In genomic region chr15:55991841-55992768, GRCh38 we compare ENCODE assay signal across 8 cellular contexts. TPM values are rescaled to one million over a fixed set of nuclear protein-coding genes. Genes with fewer than 3 reads are reported as not detected.
DNase-seq lines count a peak whose midpoint lies in the region; ATAC-seq, FAIRE-seq and TF ChIP-seq lines count a peak whose summit lies in the region.

No MANE protein-coding gene starts in this region.

- H3K27ac ChIP-seq in A549 (peak overlapping the region; percentile 92 to 94), breast epithelium (peak overlapping the region; percentile 95 to 97), mesodermal cell (ENCODE audit: low read depth, low read length, severe bottlenecking) (no peak overlapping the region)

- peak; percentile 43 for FAIRE-seq in A549 (lab: Jason Lieb, UNC)

- intact Hi-C loops in breast epithelium (cut with DNase I; ENCODE audit: low total_unique reads), result no loop called here

- no peak for TF ChIP-seq EP300 in A549 (IDR thresholded peaks at IDR 0.05)

- TF ChIP-seq CTCF in A549 (IDR thresholded peaks at IDR 0.05) (no peak), breast epithelium (IDR thresholded peaks at IDR 0.05) (no peak)

- H3K36me3 ChIP-seq in breast epithelium (no peaks in the 10 kb centered on the region), mesodermal cell (ENCODE audit: control insufficient read depth, insufficient read depth, low read length) (peaks cover 3% of the 10 kb centered on the region)

- TF ChIP-seq POLR2A in A549 (IDR thresholded peaks at IDR 0.05; ENCODE audit: low read length) (no peak), breast epithelium (IDR thresholded peaks at IDR 0.05) (no peak)

- H3K27me3 ChIP-seq in breast epithelium, result no peaks in the 10 kb centered on the region

- WGBS in A549 (ENCODE audit: missing lambda C conversion rate), result 50% methylated on average over 12 of the region's 12 CpGs
- 88 to 92% methylated on average over 5 to 6 of the region's 12 CpGs for WGBS in mesodermal cell (ENCODE audit: insufficient coverage in 2 of 2), 2 experiments

- H3K9me3 ChIP-seq in A549 (no peaks in the 10 kb centered on the region), breast epithelium (no peaks in the 10 kb centered on the region), mesodermal cell (ENCODE audit: control insufficient read depth, low read length) (no peaks in the 10 kb centered on the region)

- CTCF ChIA-PET in A549 (lab: Yijun Ruan, JAX), result interaction anchor here (0.6 to 7.0 kb wide), 19 partner anchors 8 to 343 kb away, joined by 3 to 68 read pairs (median 4); no protein-coding TSS in a partner anchor

- no peak for ATAC-seq in A549
- no peak for ATAC-seq in GM19328 (IDR thresholded peaks at IDR 0.05; ENCODE audit: unreplicated experiment)

- no peak for TF ChIP-seq RAD21 in A549 (conservative IDR thresholded peaks at IDR 0.05 in 1 of 2, IDR thresholded peaks at IDR 0.05 in 1 of 2)

- peaks cover 30% of the 10 kb centered on the region for H3K4me1 ChIP-seq in A549
- no peaks in the 10 kb centered on the region for H3K4me1 ChIP-seq in breast epithelium
- H3K4me1 ChIP-seq in mesodermal cell (ENCODE audit: control insufficient read depth, insufficient read depth, low read length, poor library complexity, severe bottlenecking), result peaks cover 10% of the 10 kb centered on the region

- H3K4me2 ChIP-seq in A549, result peak overlapping the region; percentile 92

- DNase-seq in A549 (ENCODE audit: low read depth in 1 of 2, low spot score in 1 of 2), result no peak
- DNase-seq in HT1080 (ENCODE audit: low read depth), result peak; percentile 4
- no peak for DNase-seq in breast epithelium (ENCODE audit: low spot score in 2 of 2)
- no peak for DNase-seq in 8988T
- no peak for DNase-seq in NCI-H524 treated with DMSO at 0.1 percent for 48 hours (lab: John Stamatoyannopoulos, UW)
- DNase-seq in NCI-H446 (lab: John Stamatoyannopoulos, UW), result no peak

- POLR2A ChIA-PET in A549 (lab: Yijun Ruan, JAX), result interaction anchor here (1.2 kb wide), 1 partner anchor 107 kb away, joined by 4 read pairs; no protein-coding TSS in a partner anchor

- H3K4me3 ChIP-seq in A549 (peak overlapping the region; percentile 73), breast epithelium (peak overlapping the region; percentile 80 to 96 (median 89)), mesodermal cell (ENCODE audit: extremely low read depth, insufficient read depth, low read length, poor library complexity, severe bottlenecking) (peak overlapping the region; percentile 68)

TF ChIP-seq in A549, 52 proteins besides CTCF, POLR2A, EP300 and RAD21:
- TF ChIP-seq ZC3H11A (IDR thresholded peaks at IDR 0.05), result no peak
- no peak for TF ChIP-seq TP53 (CRISPR knock-in tag; IDR thresholded peaks at IDR 0.05)
- TF ChIP-seq FOSL2 (IDR thresholded peaks at IDR 0.05), result no peak
- TF ChIP-seq FOSL2 (CRISPR knock-in tag; IDR thresholded peaks at IDR 0.05), result no peak
- no peak for TF ChIP-seq KDM1A (IDR thresholded peaks at IDR 0.05; ENCODE audit: low read depth)
- TF ChIP-seq RARB (CRISPR knock-in tag; IDR thresholded peaks at IDR 0.05), result no peak
- TF ChIP-seq NPAS2 (CRISPR knock-in tag; IDR thresholded peaks at IDR 0.05; ENCODE audit: borderline replicate concordance), result no peak
- no peak for TF ChIP-seq CBX2 (IDR thresholded peaks at IDR 0.05; ENCODE audit: borderline replicate concordance, low read depth)
- TF ChIP-seq ZSCAN20 (CRISPR knock-in tag; IDR thresholded peaks at IDR 0.05), result no peak
- TF ChIP-seq MAX (IDR thresholded peaks at IDR 0.05), result no peak
- no peak for TF ChIP-seq BCL3 (IDR thresholded peaks at IDR 0.05)
- TF ChIP-seq RNF2 (IDR thresholded peaks at IDR 0.05; ENCODE audit: borderline replicate concordance, low read depth), result no peak
- TF ChIP-seq BHLHE40 (IDR thresholded peaks at IDR 0.05; ENCODE audit: low read depth, low read length), result no peak
- no peak for TF ChIP-seq REST (IDR thresholded peaks at IDR 0.05)
- TF ChIP-seq ATOH8 (CRISPR knock-in tag; IDR thresholded peaks at IDR 0.05; ENCODE audit: low read depth), result no peak

RNA-seq across cellular contexts. Expression of gene NEDD4, which starts 1.3 kb away (rescaled TPM):
- polyA plus RNA-seq in A549 (2011; rRNA removed), result 62.9 and 78.8 TPM in 2 replicates
- polyA plus RNA-seq in A549 (2012; cell fraction: cytosol; rRNA removed), result 17.2 and 19.2 TPM in 2 replicates
- polyA plus RNA-seq in A549 (2012; cell fraction: nucleus; rRNA removed), result 12.6 and 19.9 TPM in 2 replicates
- 50.3 to 56.4 TPM (median 52.7 TPM) in 3 replicates for polyA plus RNA-seq in A549 (2017; fragmentation: RNase III; extraction: RNeasy Plus Mini Kit Qiagen cat#74134 plus additional on column Dnase treatment)
- 41.5 and 47.6 TPM in 2 replicates for polyA minus RNA-seq in A549 (2011; rRNA and poly(A)+ RNA removed)
- total RNA-seq in HT1080 (2014; rRNA removed; shearing (Covaris generic)), result 17.5 and 19.5 TPM in 2 replicates
- polyA plus RNA-seq in HT1080 (2015; cell fraction: cytosol; rRNA removed), result 14.7 and 24.2 TPM in 2 replicates
- 35.5 and 38.4 TPM in 2 replicates for polyA plus RNA-seq in HT1080 (2015; cell fraction: nucleus; rRNA removed)
- 10 to 100 TPM; 13.0 to 19.6 (median 19.3) TPM for total RNA-seq in breast epithelium
- 17.4 TPM for polyA plus RNA-seq in mesodermal cell (2013, experiment 1 of 2)
- 18.4 TPM for polyA plus RNA-seq in mesodermal cell (2013, experiment 2 of 2)
